1 cellular context compared by ENCODE assay signal in the genomic region with DNA sequence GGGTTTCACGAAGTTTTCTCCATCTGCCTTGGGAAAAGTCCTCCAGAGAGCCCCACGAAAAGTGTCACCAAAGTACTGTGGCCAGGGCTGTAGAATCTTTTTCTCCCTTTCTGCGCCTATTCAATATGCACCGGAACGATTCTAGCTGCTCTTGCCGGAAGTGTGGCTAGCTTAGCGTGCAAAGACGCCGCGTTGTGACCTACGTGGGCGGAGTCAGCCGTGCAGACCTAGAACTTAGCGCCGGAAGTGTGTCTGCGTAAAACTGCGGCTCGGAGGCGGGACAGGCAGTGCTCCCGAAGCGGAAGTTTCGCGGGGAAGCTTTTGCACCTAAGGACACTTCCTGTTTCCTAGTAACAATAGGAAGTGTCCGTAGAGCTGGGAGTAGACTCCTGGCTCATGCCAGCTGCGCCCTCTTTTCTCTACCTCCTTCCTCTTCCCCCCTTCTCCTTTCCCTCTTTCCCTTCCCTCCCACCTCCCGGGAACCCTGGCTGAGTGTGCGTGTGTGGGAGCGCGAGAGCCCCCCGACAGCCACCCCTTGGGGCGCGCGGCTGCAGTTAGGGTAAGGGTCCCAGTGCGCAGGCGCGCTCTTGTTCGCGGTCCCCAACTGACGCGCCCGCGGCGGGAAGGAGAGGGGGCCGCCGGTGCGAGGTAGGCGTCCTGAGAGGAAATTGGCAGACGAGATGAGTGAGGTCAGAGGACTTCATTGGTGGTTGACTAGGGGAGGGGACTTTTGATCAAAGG.
TF ChIP-seq lines count a peak whose summit lies in the region.

A gene with protein sequence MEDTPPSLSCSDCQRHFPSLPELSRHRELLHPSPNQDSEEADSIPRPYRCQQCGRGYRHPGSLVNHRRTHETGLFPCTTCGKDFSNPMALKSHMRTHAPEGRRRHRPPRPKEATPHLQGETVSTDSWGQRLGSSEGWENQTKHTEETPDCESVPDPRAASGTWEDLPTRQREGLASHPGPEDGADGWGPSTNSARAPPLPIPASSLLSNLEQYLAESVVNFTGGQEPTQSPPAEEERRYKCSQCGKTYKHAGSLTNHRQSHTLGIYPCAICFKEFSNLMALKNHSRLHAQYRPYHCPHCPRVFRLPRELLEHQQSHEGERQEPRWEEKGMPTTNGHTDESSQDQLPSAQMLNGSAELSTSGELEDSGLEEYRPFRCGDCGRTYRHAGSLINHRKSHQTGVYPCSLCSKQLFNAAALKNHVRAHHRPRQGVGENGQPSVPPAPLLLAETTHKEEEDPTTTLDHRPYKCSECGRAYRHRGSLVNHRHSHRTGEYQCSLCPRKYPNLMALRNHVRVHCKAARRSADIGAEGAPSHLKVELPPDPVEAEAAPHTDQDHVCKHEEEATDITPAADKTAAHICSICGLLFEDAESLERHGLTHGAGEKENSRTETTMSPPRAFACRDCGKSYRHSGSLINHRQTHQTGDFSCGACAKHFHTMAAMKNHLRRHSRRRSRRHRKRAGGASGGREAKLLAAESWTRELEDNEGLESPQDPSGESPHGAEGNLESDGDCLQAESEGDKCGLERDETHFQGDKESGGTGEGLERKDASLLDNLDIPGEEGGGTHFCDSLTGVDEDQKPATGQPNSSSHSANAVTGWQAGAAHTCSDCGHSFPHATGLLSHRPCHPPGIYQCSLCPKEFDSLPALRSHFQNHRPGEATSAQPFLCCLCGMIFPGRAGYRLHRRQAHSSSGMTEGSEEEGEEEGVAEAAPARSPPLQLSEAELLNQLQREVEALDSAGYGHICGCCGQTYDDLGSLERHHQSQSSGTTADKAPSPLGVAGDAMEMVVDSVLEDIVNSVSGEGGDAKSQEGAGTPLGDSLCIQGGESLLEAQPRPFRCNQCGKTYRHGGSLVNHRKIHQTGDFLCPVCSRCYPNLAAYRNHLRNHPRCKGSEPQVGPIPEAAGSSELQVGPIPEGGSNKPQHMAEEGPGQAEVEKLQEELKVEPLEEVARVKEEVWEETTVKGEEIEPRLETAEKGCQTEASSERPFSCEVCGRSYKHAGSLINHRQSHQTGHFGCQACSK (N-terminal part only) (plus strand): TSS at position 350 of the 741 bp plus-strand sequence. CDS start 1,903 bp downstream, outside the sequence.
A gene (minus strand): TSS at position 168 of the 741 bp plus-strand sequence. CDS start 9,781 bp downstream, outside the sequence.

TF ChIP-seq in K562, 482 proteins besides CTCF, POLR2A, EP300 and RAD21 (continued from another document and continues in another):
- TF ChIP-seq, protein P1, sequence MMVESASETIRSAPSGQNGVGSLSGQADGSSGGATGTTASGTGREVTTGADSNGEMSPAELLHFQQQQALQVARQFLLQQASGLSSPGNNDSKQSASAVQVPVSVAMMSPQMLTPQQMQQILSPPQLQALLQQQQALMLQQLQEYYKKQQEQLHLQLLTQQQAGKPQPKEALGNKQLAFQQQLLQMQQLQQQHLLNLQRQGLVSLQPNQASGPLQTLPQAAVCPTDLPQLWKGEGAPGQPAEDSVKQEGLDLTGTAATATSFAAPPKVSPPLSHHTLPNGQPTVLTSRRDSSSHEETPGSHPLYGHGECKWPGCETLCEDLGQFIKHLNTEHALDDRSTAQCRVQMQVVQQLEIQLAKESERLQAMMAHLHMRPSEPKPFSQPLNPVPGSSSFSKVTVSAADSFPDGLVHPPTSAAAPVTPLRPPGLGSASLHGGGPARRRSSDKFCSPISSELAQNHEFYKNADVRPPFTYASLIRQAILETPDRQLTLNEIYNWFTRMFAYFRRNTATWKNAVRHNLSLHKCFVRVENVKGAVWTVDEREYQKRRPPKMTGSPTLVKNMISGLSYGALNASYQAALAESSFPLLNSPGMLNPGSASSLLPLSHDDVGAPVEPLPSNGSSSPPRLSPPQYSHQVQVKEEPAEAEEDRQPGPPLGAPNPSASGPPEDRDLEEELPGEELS (CRISPR knock-in tag; IDR thresholded peaks at IDR 0.05; ENCODE audit: borderline replicate concordance), result peak; percentile 56; the same call in 1 of the 2 replicates
- peak; percentile 78 for TF ChIP-seq EGR1 (conservative IDR thresholded peaks at IDR 0.05)
- no peak for TF ChIP-seq TOE1 (IDR thresholded peaks at IDR 0.05; ENCODE audit: borderline replicate concordance)
- TF ChIP-seq TOE1 (CRISPR knock-in tag; IDR thresholded peaks at IDR 0.05; ENCODE audit: borderline replicate concordance, low read depth), result 0 out of 2 replicates have a peak, but pooled peaks have one; percentile 72
- TF ChIP-seq, protein P2, sequence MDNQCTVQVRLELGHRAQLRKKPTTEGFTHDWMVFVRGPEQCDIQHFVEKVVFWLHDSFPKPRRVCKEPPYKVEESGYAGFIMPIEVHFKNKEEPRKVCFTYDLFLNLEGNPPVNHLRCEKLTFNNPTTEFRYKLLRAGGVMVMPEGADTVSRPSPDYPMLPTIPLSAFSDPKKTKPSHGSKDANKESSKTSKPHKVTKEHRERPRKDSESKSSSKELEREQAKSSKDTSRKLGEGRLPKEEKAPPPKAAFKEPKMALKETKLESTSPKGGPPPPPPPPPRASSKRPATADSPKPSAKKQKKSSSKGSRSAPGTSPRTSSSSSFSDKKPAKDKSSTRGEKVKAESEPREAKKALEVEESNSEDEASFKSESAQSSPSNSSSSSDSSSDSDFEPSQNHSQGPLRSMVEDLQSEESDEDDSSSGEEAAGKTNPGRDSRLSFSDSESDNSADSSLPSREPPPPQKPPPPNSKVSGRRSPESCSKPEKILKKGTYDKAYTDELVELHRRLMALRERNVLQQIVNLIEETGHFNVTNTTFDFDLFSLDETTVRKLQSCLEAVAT (IDR thresholded peaks at IDR 0.05), result 0 out of 4 replicates have a peak, but pooled peaks of 1 of the 2 experiments have one; percentile 14
- no peak for TF ChIP-seq SLC30A9 (CRISPR knock-in tag; IDR thresholded peaks at IDR 0.05)
- 0 out of 2 replicates have a peak, but pooled peaks have one; percentile 36 for TF ChIP-seq ZBTB7A (IDR thresholded peaks at IDR 0.05; ENCODE audit: borderline replicate concordance, control insufficient read depth, low read depth, low read length)
- TF ChIP-seq TARDBP (IDR thresholded peaks at IDR 0.05), result peak; percentile 67; the same call in 1 of the 2 replicates
- TF ChIP-seq EP400 (IDR thresholded peaks at IDR 0.05), result peak; percentile 87
- peak; percentile 63 for TF ChIP-seq ZNF12 (CRISPR knock-in tag; IDR thresholded peaks at IDR 0.05)
- TF ChIP-seq GTF2E2 (tag; IDR thresholded peaks at IDR 0.05), result peak; percentile 67; the same call in 1 of the 2 replicates
- no peak for TF ChIP-seq ERF (CRISPR knock-in tag; IDR thresholded peaks at IDR 0.05)
- TF ChIP-seq KAT8 (IDR thresholded peaks at IDR 0.05; ENCODE audit: low read depth), result no peak
- no peak for TF ChIP-seq SNIP1 (IDR thresholded peaks at IDR 0.05; ENCODE audit: low read depth)
- no peak for TF ChIP-seq ZNF224 (CRISPR knock-in tag; IDR thresholded peaks at IDR 0.05)
- TF ChIP-seq HNRNPLL (IDR thresholded peaks at IDR 0.05; ENCODE audit: low read depth, low read length, poor library complexity, severe bottlenecking), result peak; percentile 87
- TF ChIP-seq ZSCAN32 (CRISPR knock-in tag; IDR thresholded peaks at IDR 0.05), result no peak
- TF ChIP-seq RAD51 (IDR thresholded peaks at IDR 0.05; ENCODE audit: borderline replicate concordance, low read depth), result no peak
- TF ChIP-seq ZNF695 (CRISPR knock-in tag; IDR thresholded peaks at IDR 0.05), result no peak
- TF ChIP-seq NELFE (IDR thresholded peaks at IDR 0.05; ENCODE audit: insufficient read depth, insufficient read length), result no peak
- TF ChIP-seq YBX1 (IDR thresholded peaks at IDR 0.05), result no peak
- no peak for TF ChIP-seq ZNF121 (CRISPR knock-in tag; conservative IDR thresholded peaks at IDR 0.05)
- no peak for TF ChIP-seq BCL6 (CRISPR knock-in tag; IDR thresholded peaks at IDR 0.05)
- TF ChIP-seq CBFB (CRISPR knock-in tag; IDR thresholded peaks at IDR 0.05), result no peak
- peak; percentile 28 for TF ChIP-seq SP2 (IDR thresholded peaks at IDR 0.05; ENCODE audit: extremely low read depth, low read depth, low read length, poor library complexity, severe bottlenecking)
- TF ChIP-seq ZNF24 (IDR thresholded peaks at IDR 0.05), result no peak; the same call in 1 of the 2 replicates
- TF ChIP-seq L3MBTL2 (IDR thresholded peaks at IDR 0.05), result peak; percentile 56
- TF ChIP-seq ETV6 (IDR thresholded peaks at IDR 0.05; ENCODE audit: borderline replicate concordance in 1 of 2, low read depth in 2 of 2, low read length in 1 of 2), result peak; percentile 83 to 91; a peak in 3 of 4 replicates
- no peak for TF ChIP-seq ETV6 (CRISPR knock-in tag; IDR thresholded peaks at IDR 0.05; ENCODE audit: borderline replicate concordance)
- TF ChIP-seq SMARCC2 (IDR thresholded peaks at IDR 0.05; ENCODE audit: low read depth), result no peak
- TF ChIP-seq C11orf30 (IDR thresholded peaks at IDR 0.05; ENCODE audit: low read depth), result peak; percentile 97
- no peak for TF ChIP-seq MYBL2 (IDR thresholded peaks at IDR 0.05; ENCODE audit: low read depth)
- TF ChIP-seq MYBL2 (CRISPR knock-in tag; IDR thresholded peaks at IDR 0.05; ENCODE audit: borderline replicate concordance), result no peak
- TF ChIP-seq NFRKB (IDR thresholded peaks at IDR 0.05; ENCODE audit: low read depth), result peak; percentile 40; the same call in 1 of the 2 replicates
- TF ChIP-seq CREM (IDR thresholded peaks at IDR 0.05; ENCODE audit: low read depth), result peak; percentile 98
- TF ChIP-seq, protein P3, sequence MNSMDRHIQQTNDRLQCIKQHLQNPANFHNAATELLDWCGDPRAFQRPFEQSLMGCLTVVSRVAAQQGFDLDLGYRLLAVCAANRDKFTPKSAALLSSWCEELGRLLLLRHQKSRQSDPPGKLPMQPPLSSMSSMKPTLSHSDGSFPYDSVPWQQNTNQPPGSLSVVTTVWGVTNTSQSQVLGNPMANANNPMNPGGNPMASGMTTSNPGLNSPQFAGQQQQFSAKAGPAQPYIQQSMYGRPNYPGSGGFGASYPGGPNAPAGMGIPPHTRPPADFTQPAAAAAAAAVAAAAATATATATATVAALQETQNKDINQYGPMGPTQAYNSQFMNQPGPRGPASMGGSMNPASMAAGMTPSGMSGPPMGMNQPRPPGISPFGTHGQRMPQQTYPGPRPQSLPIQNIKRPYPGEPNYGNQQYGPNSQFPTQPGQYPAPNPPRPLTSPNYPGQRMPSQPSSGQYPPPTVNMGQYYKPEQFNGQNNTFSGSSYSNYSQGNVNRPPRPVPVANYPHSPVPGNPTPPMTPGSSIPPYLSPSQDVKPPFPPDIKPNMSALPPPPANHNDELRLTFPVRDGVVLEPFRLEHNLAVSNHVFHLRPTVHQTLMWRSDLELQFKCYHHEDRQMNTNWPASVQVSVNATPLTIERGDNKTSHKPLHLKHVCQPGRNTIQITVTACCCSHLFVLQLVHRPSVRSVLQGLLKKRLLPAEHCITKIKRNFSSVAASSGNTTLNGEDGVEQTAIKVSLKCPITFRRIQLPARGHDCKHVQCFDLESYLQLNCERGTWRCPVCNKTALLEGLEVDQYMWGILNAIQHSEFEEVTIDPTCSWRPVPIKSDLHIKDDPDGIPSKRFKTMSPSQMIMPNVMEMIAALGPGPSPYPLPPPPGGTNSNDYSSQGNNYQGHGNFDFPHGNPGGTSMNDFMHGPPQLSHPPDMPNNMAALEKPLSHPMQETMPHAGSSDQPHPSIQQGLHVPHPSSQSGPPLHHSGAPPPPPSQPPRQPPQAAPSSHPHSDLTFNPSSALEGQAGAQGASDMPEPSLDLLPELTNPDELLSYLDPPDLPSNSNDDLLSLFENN (IDR thresholded peaks at IDR 0.05; ENCODE audit: low read depth in 2 of 2, low read length in 2 of 2), result no peak; a peak in 1 of 4 replicates
- TF ChIP-seq TCF7L2 (IDR thresholded peaks at IDR 0.05; ENCODE audit: low read depth, low read length), result no peak
- TF ChIP-seq, protein P4, sequence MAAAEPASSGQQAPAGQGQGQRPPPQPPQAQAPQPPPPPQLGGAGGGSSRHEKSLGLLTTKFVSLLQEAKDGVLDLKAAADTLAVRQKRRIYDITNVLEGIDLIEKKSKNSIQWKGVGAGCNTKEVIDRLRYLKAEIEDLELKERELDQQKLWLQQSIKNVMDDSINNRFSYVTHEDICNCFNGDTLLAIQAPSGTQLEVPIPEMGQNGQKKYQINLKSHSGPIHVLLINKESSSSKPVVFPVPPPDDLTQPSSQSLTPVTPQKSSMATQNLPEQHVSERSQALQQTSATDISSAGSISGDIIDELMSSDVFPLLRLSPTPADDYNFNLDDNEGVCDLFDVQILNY (CRISPR knock-in tag; IDR thresholded peaks at IDR 0.05), result peak; percentile 53; the same call in 1 of the 2 replicates
- no peak for TF ChIP-seq ZFP30 (CRISPR knock-in tag; IDR thresholded peaks at IDR 0.05; ENCODE audit: borderline replicate concordance)
- peak; percentile 68 for TF ChIP-seq NFIC (IDR thresholded peaks at IDR 0.05)
- TF ChIP-seq, protein P5, sequence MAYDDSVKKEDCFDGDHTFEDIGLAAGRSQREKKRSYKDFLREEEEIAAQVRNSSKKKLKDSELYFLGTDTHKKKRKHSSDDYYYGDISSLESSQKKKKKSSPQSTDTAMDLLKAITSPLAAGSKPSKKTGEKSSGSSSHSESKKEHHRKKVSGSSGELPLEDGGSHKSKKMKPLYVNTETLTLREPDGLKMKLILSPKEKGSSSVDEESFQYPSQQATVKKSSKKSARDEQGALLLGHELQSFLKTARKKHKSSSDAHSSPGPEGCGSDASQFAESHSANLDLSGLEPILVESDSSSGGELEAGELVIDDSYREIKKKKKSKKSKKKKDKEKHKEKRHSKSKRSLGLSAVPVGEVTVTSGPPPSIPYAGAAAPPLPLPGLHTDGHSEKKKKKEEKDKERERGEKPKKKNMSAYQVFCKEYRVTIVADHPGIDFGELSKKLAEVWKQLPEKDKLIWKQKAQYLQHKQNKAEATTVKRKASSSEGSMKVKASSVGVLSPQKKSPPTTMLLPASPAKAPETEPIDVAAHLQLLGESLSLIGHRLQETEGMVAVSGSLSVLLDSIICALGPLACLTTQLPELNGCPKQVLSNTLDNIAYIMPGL (CRISPR knock-in tag; IDR thresholded peaks at IDR 0.05), result no peak
- TF ChIP-seq ZNF586 (CRISPR knock-in tag; conservative IDR thresholded peaks at IDR 0.05), result no peak
- TF ChIP-seq RCOR1 (IDR thresholded peaks at IDR 0.05; ENCODE audit: borderline replicate concordance in 1 of 2, low read depth in 2 of 2, low read length in 2 of 2), result no peak
- TF ChIP-seq CBX3 (IDR thresholded peaks at IDR 0.05; ENCODE audit: borderline replicate concordance in 1 of 2, low read length in 2 of 2), result peak in 1 of 2 experiments; percentile 74; a peak in 1 of 3 replicates
- peak; percentile 66 for TF ChIP-seq POU5F1 (IDR thresholded peaks at IDR 0.05; ENCODE audit: borderline replicate concordance, low read depth, low read length, partially characterized antibody)
- TF ChIP-seq MTF1 (CRISPR knock-in tag; IDR thresholded peaks at IDR 0.05; ENCODE audit: borderline replicate concordance), result no peak
- TF ChIP-seq DNMT1 (IDR thresholded peaks at IDR 0.05), result 0 out of 2 replicates have a peak, but pooled peaks have one; percentile 63
- peak; percentile 92 for TF ChIP-seq SIN3B (IDR thresholded peaks at IDR 0.05; ENCODE audit: low read depth)
- peak; percentile 28 for TF ChIP-seq RBM39 (optimal IDR thresholded peaks at IDR 0.05; ENCODE audit: low read depth, low read length)
- TF ChIP-seq ZNF41 (CRISPR knock-in tag; conservative IDR thresholded peaks at IDR 0.05), result no peak
- TF ChIP-seq SAFB2 (IDR thresholded peaks at IDR 0.05; ENCODE audit: borderline replicate concordance, low read depth, low read length, severe bottlenecking), result no peak
- TF ChIP-seq LARP7 (IDR thresholded peaks at IDR 0.05), result no peak
- no peak for TF ChIP-seq ZBTB8A (IDR thresholded peaks at IDR 0.05; ENCODE audit: partially characterized antibody)
- no peak for TF ChIP-seq PHB (CRISPR knock-in tag; IDR thresholded peaks at IDR 0.05)
- peak; percentile 54; the same call in 1 of the 2 replicates for TF ChIP-seq FOXP1 (CRISPR knock-in tag; IDR thresholded peaks at IDR 0.05)
